15 cellular contexts compared by ENCODE assay signal in the genomic region with DNA sequence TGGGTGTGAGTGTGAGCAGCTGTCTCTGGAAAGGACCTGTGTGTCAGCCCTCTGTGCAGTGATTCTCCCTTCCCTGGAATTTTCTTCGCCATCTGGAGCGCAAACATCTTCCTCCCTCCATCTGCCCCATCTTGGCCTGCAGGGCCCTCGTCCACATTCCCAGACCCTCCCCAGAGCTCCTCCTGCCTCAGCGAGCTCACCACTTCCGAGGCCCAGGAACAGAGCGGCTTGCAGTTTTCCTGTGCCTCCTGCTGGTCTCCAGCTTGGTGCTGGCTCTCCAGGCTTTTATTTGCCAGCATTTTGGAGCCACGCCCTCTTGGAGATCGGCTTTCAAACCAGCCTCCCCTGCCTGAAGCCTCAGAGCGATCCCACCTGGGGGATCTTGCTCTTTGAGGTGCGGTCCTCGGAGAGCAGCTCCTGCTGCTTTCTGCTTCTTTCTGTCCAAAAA. TPM values are rescaled to one million over a fixed set of nuclear protein-coding genes. Genes with fewer than 3 reads are reported as not detected.
A peak's percentile ranks its signal among the peaks of the same experiment; 100 is the strongest.
DNase-seq lines count a peak whose midpoint lies in the region; ATAC-seq and TF ChIP-seq lines count a peak whose summit lies in the region.
"Had no signal": no experiment of that assay in that cellular context is flagged by ENCODE, and none has a peak within 500 bp of the region (broad histone marks: within the 10 kb centered on the region; RNA-seq: fewer than 3 reads in every experiment).

Gene GPHA2, minus strand, starts transcription at position 260 of the 448 bp plus-strand sequence. CDS start 433 bp downstream, outside the sequence.

- H2BK120ac ChIP-seq in IMR-90 (ENCODE audit: low read depth, low read length), result no peak within 1 kb of the TSS

- no peak within 1 kb of the TSS for H3K4me2 ChIP-seq in IMR-90 (ENCODE audit: low read depth, low read length)
- H3K4me2 ChIP-seq: PC-9 had no signal

- H3K36me3 ChIP-seq in IMR-90 (ENCODE audit: control insufficient read depth, insufficient read depth, low read length) (peaks cover 34% of the 10 kb centered on the region), adipocyte (ENCODE audit: control insufficient read depth, insufficient read depth, low read length, severe bottlenecking) (peaks cover 28% of the 10 kb centered on the region)

- H4K20me1 ChIP-seq in IMR-90 (ENCODE audit: insufficient read depth, low read length), result 0 out of 2 replicates have a peak, but pooled peaks cover 2% of the 10 kb centered on the region

- no peak within 1 kb of the TSS for H3K23ac ChIP-seq in IMR-90 (ENCODE audit: low read depth, low read length)

- H4K5ac ChIP-seq in IMR-90 (ENCODE audit: low read depth, low read length), result no peak within 1 kb of the TSS

- H3K27ac ChIP-seq in IMR-90 (ENCODE audit: insufficient read depth, low read length), result no peak within 1 kb of the TSS
- H3K27ac ChIP-seq: esophagus squamous epithelium, PC-9, transverse colon had no signal

- TF ChIP-seq POLR2A in IMR-90 (IDR thresholded peaks at IDR 0.05; ENCODE audit: low read depth, low read length), result no peak

- no peak within 1 kb of the TSS for H4K91ac ChIP-seq in IMR-90 (ENCODE audit: insufficient read depth, low read depth, low read length)

- H2BK15ac ChIP-seq in IMR-90 (ENCODE audit: low read depth, low read length), result no peak within 1 kb of the TSS

- H3K27me3 ChIP-seq in IMR-90 (ENCODE audit: control insufficient read depth, insufficient read depth, low read length) (peaks cover 10% of the 10 kb centered on the region), adipocyte (replicated peaks; ENCODE audit: control insufficient read depth, insufficient read depth, low read length) (no peaks in the 10 kb centered on the region)
- H3K27me3 ChIP-seq: esophagus squamous epithelium, transverse colon had no signal

- no TSS peak for BruUV-seq in IMR-90 (replicated peaks; lab: Mats Ljungman, UMichigan)

- no peaks in the 10 kb centered on the region for H3K9me1 ChIP-seq in IMR-90 (ENCODE audit: insufficient read depth, low read length)

- no peak within 1 kb of the TSS for H2BK5ac ChIP-seq in IMR-90 (ENCODE audit: low read depth, low read length, poor library complexity, severe bottlenecking)

- TF ChIP-seq RAD21 in IMR-90 (IDR thresholded peaks at IDR 0.05; ENCODE audit: low read length), result no peak

- no peaks in the 10 kb centered on the region for H3K9me3 ChIP-seq in IMR-90 (ENCODE audit: control insufficient read depth, insufficient read depth, low read length)
- H3K9me3 ChIP-seq in adipocyte (ENCODE audit: control insufficient read depth, low read length), result no peaks in the 10 kb centered on the region
- H3K9me3 ChIP-seq: esophagus squamous epithelium, transverse colon had no signal

- peak within 1 kb of the TSS; percentile 10 for H2AFZ ChIP-seq in IMR-90 (replicated peaks; ENCODE audit: low read length, poor library complexity)
- H2AFZ ChIP-seq: PC-9 had no signal

- H3K4ac ChIP-seq in IMR-90 (ENCODE audit: low read depth, low read length), result no peak within 1 kb of the TSS

- H3K4me3 ChIP-seq in IMR-90 (ENCODE audit: insufficient read depth, low read depth, low read length) (no peak within 1 kb of the TSS), adipocyte (ENCODE audit: low read length) (no peak within 1 kb of the TSS)
- H3K4me3 ChIP-seq: esophagus squamous epithelium, PC-9, transverse colon had no signal

- dilution Hi-C loops in IMR-90 (cut with HindIII; ENCODE audit: low sequenced_read_pairs, unreplicated experiment), result no loop called here

- WGBS in IMR-90 (ENCODE audit: extremely low coverage in 2 of 2, insufficient read length in 1 of 2), 2 experiments, result 51% methylated on average over 7 of the region's 11 CpGs; no CpG with 5 or more reads in 1 of the 2 experiments

- H3K9ac ChIP-seq in IMR-90 (ENCODE audit: low read depth, low read length) (no peak within 1 kb of the TSS), adipocyte (ENCODE audit: low read length) (no peak within 1 kb of the TSS)

- in situ Hi-C loops in IMR-90 (cut with MboI; ENCODE audit: low sequenced_read_pairs), result no loop called here

- CTCF ChIA-PET in IMR-90 (lab: Yijun Ruan, JAX), result interaction anchor here (1.6 kb wide), 1 partner anchor 10 kb away, joined by 4 read pairs; no protein-coding TSS in a partner anchor

- H3K18ac ChIP-seq in IMR-90 (ENCODE audit: low read depth, low read length), result no peak within 1 kb of the TSS

- H3K4me1 ChIP-seq in IMR-90 (ENCODE audit: control insufficient read depth, insufficient read depth, low read length), result no peaks in the 10 kb centered on the region
- H3K4me1 ChIP-seq in adipocyte (ENCODE audit: control insufficient read depth, insufficient read depth, low read length), result no peaks in the 10 kb centered on the region
- H3K4me1 ChIP-seq: transverse colon had no signal

- TF ChIP-seq CTCF in AG09319 (IDR thresholded peaks at IDR 0.05; ENCODE audit: low read depth, low read length), result peak; percentile 12
- no peak for TF ChIP-seq CTCF in IMR-90 (conservative IDR thresholded peaks at IDR 0.05; ENCODE audit: low read depth, low read length)

- H2AK5ac ChIP-seq in IMR-90 (ENCODE audit: low read depth, low read length), result no peak within 1 kb of the TSS

- H2BK20ac ChIP-seq in IMR-90 (ENCODE audit: low read depth, low read length), result no peak within 1 kb of the TSS

- POLR2A ChIA-PET in IMR-90 (lab: Charles Lee; ENCODE audit: unreplicated experiment), result no interaction called here

- H4K8ac ChIP-seq in IMR-90 (ENCODE audit: low read depth in 2 of 2, low read length in 2 of 2), result no peak within 1 kb of the TSS

- peak; percentile 65 for ATAC-seq in IMR-90 (ENCODE audit: low read depth)
- no peak for ATAC-seq in HG03280 (IDR thresholded peaks at IDR 0.05; ENCODE audit: unreplicated experiment)

- H3K56ac ChIP-seq in IMR-90 (ENCODE audit: extremely low read depth, insufficient read depth, low read length), result no peak within 1 kb of the TSS

- H3K79me1 ChIP-seq in IMR-90 (ENCODE audit: low read depth in 1 of 2, low read length in 2 of 2), result no peaks in the 10 kb centered on the region

- intact Hi-C loops in IMR-90 (cut with micrococcal nuclease), result loop anchor here (5.0 kb wide), 1 partner anchor 223 kb away; no protein-coding TSS in a partner anchor

- DNase-seq in AG09319 (ENCODE audit: extremely low read depth, low read depth), result no peak
- DNase-seq in IMR-90, result no peak
- peak; percentile 33 for DNase-seq in adipocyte (ENCODE audit: low read depth)
- DNase-seq in left kidney (ENCODE audit: low read depth, low spot score), result peak; percentile 91
- DNase-seq in GOT3 (lab: John Stamatoyannopoulos, UW), result no peak
- no peak for DNase-seq in EL
- DNase-seq in CD1c-positive myeloid dendritic cell (ENCODE audit: extremely low spot score), result no peak
- DNase-seq: activated naive CD8-positive, alpha-beta T cell treated with anti-CD3 and anti-CD28 coated beads for 36 hours; DND-41; esophagus squamous epithelium; Karpas-422; transverse colon had no signal

- no peak within 1 kb of the TSS for H3K14ac ChIP-seq in IMR-90 (replicated peaks; ENCODE audit: low read depth, low read length)

- H2AK9ac ChIP-seq in IMR-90 (replicated peaks; ENCODE audit: low read depth, low read length, poor library complexity), result no peak within 1 kb of the TSS

TF ChIP-seq in IMR-90, 13 proteins besides CTCF, POLR2A, EP300 and RAD21:
- TF ChIP-seq MAZ (IDR thresholded peaks at IDR 0.05; ENCODE audit: borderline replicate concordance, low read depth, low read length), result no peak
- no peak for TF ChIP-seq CHD1 (IDR thresholded peaks at IDR 0.05; ENCODE audit: low read depth, low read length)
- TF ChIP-seq NFE2L2 (IDR thresholded peaks at IDR 0.05; ENCODE audit: low read depth, low read length), result no peak
- no peak for TF ChIP-seq MAFK (IDR thresholded peaks at IDR 0.05; ENCODE audit: low read depth, low read length)
TF ChIP-seq in IMR-90: peak in this region for 0.

RNA-seq across cellular contexts. Expression of gene GPHA2, which starts in this region (rescaled TPM):
- not detected in 2 replicates for total RNA-seq in IMR-90 (2012; rRNA removed)
- not detected in 2 replicates for polyA plus RNA-seq in IMR-90 (2012; rRNA removed)
- polyA plus RNA-seq in IMR-90 (2012; cell fraction: cytosol; rRNA removed), result 0.07 TPM in 1 of 2 replicates, not detected in the other
- not detected in 2 replicates for polyA plus RNA-seq in IMR-90 (2012; cell fraction: nucleus; rRNA removed; ENCODE audit: low replicate concordance)
- total RNA-seq: activated naive CD8-positive, alpha-beta T cell treated with anti-CD3 and anti-CD28 coated beads for 36 hours; esophagus squamous epithelium; mononuclear cell had no signal

Comparison
In these comparisons a context has a peak if more than half of its experiments do, and no peak if none do; other contexts are left out.
1. Peak in ATAC-seq in IMR-90; RNA of the gene not detected or under 1 TPM.
2. DNase-seq: peak in adipocyte (single experiment) and left kidney (single experiment); none in AG09319 (single experiment), IMR-90 (single experiment), GOT3 (single experiment), EL (single experiment) and CD1c-positive myeloid dendritic cell (single experiment).